ENCODE assay signal across 1 cellular context in genomic region chr1:149927535-149928387, GRCh38.
TF ChIP-seq lines count a peak whose summit lies in the region.

A gene with protein sequence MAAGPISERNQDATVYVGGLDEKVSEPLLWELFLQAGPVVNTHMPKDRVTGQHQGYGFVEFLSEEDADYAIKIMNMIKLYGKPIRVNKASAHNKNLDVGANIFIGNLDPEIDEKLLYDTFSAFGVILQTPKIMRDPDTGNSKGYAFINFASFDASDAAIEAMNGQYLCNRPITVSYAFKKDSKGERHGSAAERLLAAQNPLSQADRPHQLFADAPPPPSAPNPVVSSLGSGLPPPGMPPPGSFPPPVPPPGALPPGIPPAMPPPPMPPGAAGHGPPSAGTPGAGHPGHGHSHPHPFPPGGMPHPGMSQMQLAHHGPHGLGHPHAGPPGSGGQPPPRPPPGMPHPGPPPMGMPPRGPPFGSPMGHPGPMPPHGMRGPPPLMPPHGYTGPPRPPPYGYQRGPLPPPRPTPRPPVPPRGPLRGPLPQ (minus strand): TSS chr1:149927803. CDS start chr1:149927759, 44 bp downstream.

TF ChIP-seq in HepG2, 621 proteins besides CTCF, POLR2A, EP300 and RAD21 (continued from another document and continues in another):
- TF ChIP-seq SRSF9 (IDR thresholded peaks at IDR 0.05; ENCODE audit: borderline replicate concordance, insufficient read depth, low read depth, low read length, poor library complexity, severe bottlenecking) (no peak), ZSCAN9 (CRISPR knock-in tag; IDR thresholded peaks at IDR 0.05; ENCODE audit: borderline replicate concordance) (0 out of 2 replicates have a peak, but pooled peaks have one; percentile 45), ZBTB33 (CRISPR knock-in tag; IDR thresholded peaks at IDR 0.05) (no peak), KLF13 (CRISPR knock-in tag; IDR thresholded peaks at IDR 0.05) (no peak), ZNF318 (CRISPR knock-in tag; IDR thresholded peaks at IDR 0.05) (no peak), ZNF607 (CRISPR knock-in tag; IDR thresholded peaks at IDR 0.05; ENCODE audit: borderline replicate concordance) (peak; percentile 62), ZNF484 (CRISPR knock-in tag; IDR thresholded peaks at IDR 0.05; ENCODE audit: borderline replicate concordance, low read depth) (no peak), ZNF839 (CRISPR knock-in tag; IDR thresholded peaks at IDR 0.05; ENCODE audit: borderline replicate concordance) (0 out of 2 replicates have a peak, but pooled peaks have one; percentile 46), NFRKB (IDR thresholded peaks at IDR 0.05) (peak; percentile 51; the same call in 1 of the 2 replicates), ZNF609 (CRISPR knock-in tag; IDR thresholded peaks at IDR 0.05; ENCODE audit: borderline replicate concordance) (no peak), TBX3 (IDR thresholded peaks at IDR 0.05; ENCODE audit: borderline replicate concordance) (no peak), KLF16 (CRISPR knock-in tag; IDR thresholded peaks at IDR 0.05) (peak in 1 of 2 experiments; percentile 91; a peak in 2 of 4 replicates), AGO2 (optimal IDR thresholded peaks at IDR 0.05; ENCODE audit: low read depth, low read length) (peak; percentile 73), SYNCRIP (IDR thresholded peaks at IDR 0.05; ENCODE audit: insufficient read depth, low read depth, low read length) (no peak), ZNF556 (CRISPR knock-in tag; IDR thresholded peaks at IDR 0.05; ENCODE audit: borderline replicate concordance) (no peak), E2F5 (CRISPR knock-in tag; conservative IDR thresholded peaks at IDR 0.05) (peak; percentile 62; the same call in 1 of the 2 replicates)
- TF ChIP-seq, protein P1, sequence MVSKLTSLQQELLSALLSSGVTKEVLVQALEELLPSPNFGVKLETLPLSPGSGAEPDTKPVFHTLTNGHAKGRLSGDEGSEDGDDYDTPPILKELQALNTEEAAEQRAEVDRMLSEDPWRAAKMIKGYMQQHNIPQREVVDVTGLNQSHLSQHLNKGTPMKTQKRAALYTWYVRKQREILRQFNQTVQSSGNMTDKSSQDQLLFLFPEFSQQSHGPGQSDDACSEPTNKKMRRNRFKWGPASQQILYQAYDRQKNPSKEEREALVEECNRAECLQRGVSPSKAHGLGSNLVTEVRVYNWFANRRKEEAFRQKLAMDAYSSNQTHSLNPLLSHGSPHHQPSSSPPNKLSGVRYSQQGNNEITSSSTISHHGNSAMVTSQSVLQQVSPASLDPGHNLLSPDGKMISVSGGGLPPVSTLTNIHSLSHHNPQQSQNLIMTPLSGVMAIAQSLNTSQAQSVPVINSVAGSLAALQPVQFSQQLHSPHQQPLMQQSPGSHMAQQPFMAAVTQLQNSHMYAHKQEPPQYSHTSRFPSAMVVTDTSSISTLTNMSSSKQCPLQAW (CRISPR knock-in tag; IDR thresholded peaks at IDR 0.05), result peak; percentile 75
- TF ChIP-seq, protein P2, sequence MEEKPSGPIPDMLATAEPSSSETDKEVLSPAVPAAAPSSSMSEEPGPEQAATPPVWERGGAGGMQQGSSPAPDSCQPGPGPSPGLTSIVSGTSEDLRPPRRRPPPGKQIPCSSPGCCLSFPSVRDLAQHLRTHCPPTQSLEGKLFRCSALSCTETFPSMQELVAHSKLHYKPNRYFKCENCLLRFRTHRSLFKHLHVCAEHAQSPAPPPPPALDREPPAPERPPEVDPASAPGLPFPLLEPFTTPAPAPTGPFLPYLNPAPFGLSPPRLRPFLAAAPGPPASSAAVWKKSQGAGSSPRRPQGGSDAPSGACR (CRISPR knock-in tag; IDR thresholded peaks at IDR 0.05), result peak; percentile 61
- TF ChIP-seq, protein P3, sequence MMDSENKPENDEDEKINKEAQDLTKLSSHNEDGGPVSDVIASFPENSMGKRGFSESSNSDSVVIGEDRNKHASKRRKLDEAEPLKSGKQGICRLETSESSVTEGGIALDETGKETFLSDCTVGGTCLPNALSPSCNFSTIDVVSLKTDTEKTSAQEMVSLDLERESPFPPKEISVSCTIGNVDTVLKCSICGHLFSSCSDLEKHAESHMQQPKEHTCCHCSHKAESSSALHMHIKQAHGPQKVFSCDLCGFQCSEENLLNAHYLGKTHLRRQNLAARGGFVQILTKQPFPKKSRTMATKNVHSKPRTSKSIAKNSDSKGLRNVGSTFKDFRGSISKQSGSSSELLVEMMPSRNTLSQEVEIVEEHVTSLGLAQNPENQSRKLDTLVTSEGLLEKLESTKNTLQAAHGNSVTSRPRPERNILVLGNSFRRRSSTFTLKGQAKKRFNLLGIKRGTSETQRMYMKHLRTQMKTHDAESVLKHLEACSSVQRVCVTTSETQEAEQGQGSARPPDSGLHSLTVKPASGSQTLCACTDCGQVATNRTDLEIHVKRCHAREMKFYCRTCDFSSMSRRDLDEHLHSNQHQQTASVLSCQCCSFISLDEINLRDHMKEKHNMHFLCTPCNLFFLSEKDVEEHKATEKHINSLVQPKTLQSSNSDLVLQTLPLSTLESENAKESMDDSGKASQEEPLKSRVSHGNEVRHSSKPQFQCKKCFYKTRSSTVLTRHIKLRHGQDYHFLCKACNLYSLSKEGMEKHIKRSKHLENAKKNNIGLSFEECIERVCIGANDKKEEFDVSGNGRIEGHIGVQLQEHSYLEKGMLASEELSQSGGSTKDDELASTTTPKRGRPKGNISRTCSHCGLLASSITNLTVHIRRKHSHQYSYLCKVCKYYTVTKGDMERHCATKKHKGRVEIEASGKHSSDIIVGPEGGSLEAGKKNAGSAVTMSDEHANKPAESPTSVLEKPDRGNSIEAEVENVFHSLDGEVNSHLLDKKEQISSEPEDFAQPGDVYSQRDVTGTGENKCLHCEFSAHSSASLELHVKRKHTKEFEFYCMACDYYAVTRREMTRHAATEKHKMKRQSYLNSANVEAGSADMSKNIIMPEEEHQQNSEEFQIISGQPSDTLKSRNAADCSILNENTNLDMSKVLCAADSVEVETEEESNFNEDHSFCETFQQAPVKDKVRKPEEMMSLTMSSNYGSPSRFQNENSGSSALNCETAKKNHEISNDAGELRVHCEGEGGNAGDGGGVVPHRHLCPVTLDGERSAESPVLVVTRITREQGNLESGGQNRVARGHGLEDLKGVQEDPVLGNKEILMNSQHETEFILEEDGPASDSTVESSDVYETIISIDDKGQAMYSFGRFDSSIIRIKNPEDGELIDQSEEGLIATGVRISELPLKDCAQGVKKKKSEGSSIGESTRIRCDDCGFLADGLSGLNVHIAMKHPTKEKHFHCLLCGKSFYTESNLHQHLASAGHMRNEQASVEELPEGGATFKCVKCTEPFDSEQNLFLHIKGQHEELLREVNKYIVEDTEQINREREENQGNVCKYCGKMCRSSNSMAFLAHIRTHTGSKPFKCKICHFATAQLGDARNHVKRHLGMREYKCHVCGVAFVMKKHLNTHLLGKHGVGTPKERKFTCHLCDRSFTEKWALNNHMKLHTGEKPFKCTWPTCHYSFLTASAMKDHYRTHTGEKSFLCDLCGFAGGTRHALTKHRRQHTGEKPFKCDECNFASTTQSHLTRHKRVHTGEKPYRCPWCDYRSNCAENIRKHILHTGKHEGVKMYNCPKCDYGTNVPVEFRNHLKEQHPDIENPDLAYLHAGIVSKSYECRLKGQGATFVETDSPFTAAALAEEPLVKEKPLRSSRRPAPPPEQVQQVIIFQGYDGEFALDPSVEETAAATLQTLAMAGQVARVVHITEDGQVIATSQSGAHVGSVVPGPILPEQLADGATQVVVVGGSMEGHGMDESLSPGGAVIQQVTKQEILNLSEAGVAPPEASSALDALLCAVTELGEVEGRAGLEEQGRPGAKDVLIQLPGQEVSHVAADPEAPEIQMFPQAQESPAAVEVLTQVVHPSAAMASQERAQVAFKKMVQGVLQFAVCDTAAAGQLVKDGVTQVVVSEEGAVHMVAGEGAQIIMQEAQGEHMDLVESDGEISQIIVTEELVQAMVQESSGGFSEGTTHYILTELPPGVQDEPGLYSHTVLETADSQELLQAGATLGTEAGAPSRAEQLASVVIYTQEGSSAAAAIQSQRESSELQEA (CRISPR knock-in tag; IDR thresholded peaks at IDR 0.05; ENCODE audit: not compliant biosample characterization), result peak; percentile 61
